ENCODE assay signal across 10 cellular contexts in genomic region chr17:40106089-40106759, GRCh38. TPM values are rescaled to one million over a fixed set of nuclear protein-coding genes. Genes with fewer than 3 reads are reported as not detected.
DNase-seq lines count a peak whose midpoint lies in the region; ATAC-seq and TF ChIP-seq lines count a peak whose summit lies in the region.
"Had no signal": no experiment of that assay in that cellular context is flagged by ENCODE, and none has a peak within 500 bp of the region (broad histone marks: within the 10 kb centered on the region; RNA-seq: fewer than 3 reads in every experiment).

No MANE protein-coding gene starts in this region.

- in situ Hi-C loops in gastrocnemius medialis (cut with MboI; ENCODE audit: low sequenced_read_pairs in 4 of 4) = loop anchor here in 2 of 4 donors (5.0 kb wide), 2 partner anchors 34 to 39 kb away; no protein-coding TSS in a partner anchor

- H3K4me3 Mint-ChIP-seq in CD4-positive, CD25-positive, alpha-beta regulatory T cell = peak overlapping the region; percentile 63 to 89 (median 70)
- H3K4me3 Mint-ChIP-seq in immature natural killer cell = peak overlapping the region in 3 of 5 donors; percentile 44 to 78 (median 78)

- H3K9me3 Mint-ChIP-seq in CD4-positive, CD25-positive, alpha-beta regulatory T cell = no peaks in the 10 kb centered on the region
- H3K9me3 Mint-ChIP-seq in immature natural killer cell = no peaks in the 10 kb centered on the region

- no peaks in the 10 kb centered on the region for H3K36me3 ChIP-seq in CD4-positive, CD25-positive, alpha-beta regulatory T cell (ENCODE audit: control insufficient read depth, insufficient read depth, low read length)
- no peaks in the 10 kb centered on the region for H3K36me3 ChIP-seq in SK-N-MC (ENCODE audit: insufficient read depth, low read length)
- H3K36me3 ChIP-seq in gastrocnemius medialis = no peaks in the 10 kb centered on the region
- H3K36me3 ChIP-seq in osteoblast (ENCODE audit: insufficient read depth, low read length) = no peaks in the 10 kb centered on the region

- H3K9ac ChIP-seq in SK-N-MC (ENCODE audit: insufficient read length) = peak overlapping the region; percentile 39

- intact Hi-C loops in gastrocnemius medialis (cut with DNase I; ENCODE audit: low total_unique reads) = no loop called here

- no peak for DNase-seq in CD4-positive, CD25-positive, alpha-beta regulatory T cell
- DNase-seq in SK-N-MC (ENCODE audit: low read depth, low spot score) (no peak), immature natural killer cell (no peak), gastrocnemius medialis (peak; percentile 74 to 87), NCI-H2171 treated with DMSO at 0.1 percent for 48 hours (lab: John Stamatoyannopoulos, UW) (no peak), retina (no peak), T-helper 1 cell (no peak), osteoblast (ENCODE audit: insufficient read length, low spot score, missing footprints) (no peak)
- DNase-seq: foreskin fibroblast, NCI-H510A treated with DMSO at 0.1 percent for 48 hours had no signal

- TF ChIP-seq CTCF in gastrocnemius medialis (IDR thresholded peaks at IDR 0.05 in 4 of 5, conservative IDR thresholded peaks at IDR 0.05 in 1 of 5) = no peak
- TF ChIP-seq CTCF in osteoblast (IDR thresholded peaks at IDR 0.05; ENCODE audit: extremely low read depth, low read depth, low read length) = no peak

- H4K20me1 ChIP-seq in osteoblast (ENCODE audit: insufficient read depth, low read length) = no peaks in the 10 kb centered on the region

- no peak overlapping the region for H3K4me3 ChIP-seq in CD4-positive, CD25-positive, alpha-beta regulatory T cell (ENCODE audit: low read depth, low read length)
- peak overlapping the region; percentile 56 for H3K4me3 ChIP-seq in SK-N-MC
- no peak overlapping the region for H3K4me3 ChIP-seq in gastrocnemius medialis
- H3K4me3 ChIP-seq in osteoblast (ENCODE audit: insufficient read depth, low read length) = no peak overlapping the region

- H3K4me1 Mint-ChIP-seq in CD4-positive, CD25-positive, alpha-beta regulatory T cell = peaks cover 18 to 96% (median 75%) of the 10 kb centered on the region in 4 donors
- peaks cover 81 to 87% of the 10 kb centered on the region in 2 donors for H3K4me1 Mint-ChIP-seq in immature natural killer cell

- H3K4me1 ChIP-seq in CD4-positive, CD25-positive, alpha-beta regulatory T cell (ENCODE audit: control insufficient read depth, insufficient read depth, low read length, poor library complexity, severe bottlenecking) = peaks cover 94% of the 10 kb centered on the region
- H3K4me1 ChIP-seq in gastrocnemius medialis (peaks cover 98 to 99% of the 10 kb centered on the region in 2 donors), osteoblast (ENCODE audit: insufficient read depth, low read length) (peaks cover 40% of the 10 kb centered on the region)

- H3K27me3 Mint-ChIP-seq in CD4-positive, CD25-positive, alpha-beta regulatory T cell = peaks cover 6% of the 10 kb centered on the region
- peaks cover 7 to 11% (median 9%) of the 10 kb centered on the region in 3 donors for H3K27me3 Mint-ChIP-seq in immature natural killer cell (ENCODE audit: low read depth in 3 of 3)

- no peaks in the 10 kb centered on the region for H3K27me3 ChIP-seq in CD4-positive, CD25-positive, alpha-beta regulatory T cell (ENCODE audit: control insufficient read depth, insufficient read depth, low read length)
- H3K27me3 ChIP-seq in gastrocnemius medialis = no peaks in the 10 kb centered on the region
- no peaks in the 10 kb centered on the region for H3K27me3 ChIP-seq in osteoblast (ENCODE audit: insufficient read depth, low read length)

- no peaks in the 10 kb centered on the region for H3K36me3 Mint-ChIP-seq in CD4-positive, CD25-positive, alpha-beta regulatory T cell
- no peaks in the 10 kb centered on the region for H3K36me3 Mint-ChIP-seq in immature natural killer cell

- no peak overlapping the region for H2AFZ ChIP-seq in osteoblast (ENCODE audit: low read length)

- H3K9me3 ChIP-seq in CD4-positive, CD25-positive, alpha-beta regulatory T cell (ENCODE audit: control insufficient read depth in 2 of 2, low read length in 2 of 2) = no peaks in the 10 kb centered on the region
- H3K9me3 ChIP-seq in SK-N-MC (ENCODE audit: low read depth, low read length) = no peaks in the 10 kb centered on the region
- no peaks in the 10 kb centered on the region for H3K9me3 ChIP-seq in gastrocnemius medialis
- no peaks in the 10 kb centered on the region for H3K9me3 ChIP-seq in osteoblast (ENCODE audit: low read depth, low read length)

- H3K27ac Mint-ChIP-seq in CD4-positive, CD25-positive, alpha-beta regulatory T cell = peak overlapping the region; percentile 96 to 99 (median 99)
- peak overlapping the region; percentile 96 to 99 (median 98) for H3K27ac Mint-ChIP-seq in immature natural killer cell

- peak; percentile 9 to 74 for TF ChIP-seq POLR2A in gastrocnemius medialis (IDR thresholded peaks at IDR 0.05)

- H3K27ac ChIP-seq in CD4-positive, CD25-positive, alpha-beta regulatory T cell (ENCODE audit: insufficient read depth, low read length, poor library complexity, severe bottlenecking) = peak overlapping the region; percentile 96
- H3K27ac ChIP-seq in SK-N-MC (peak overlapping the region; percentile 97), gastrocnemius medialis (peak overlapping the region; percentile 93 to 100 (median 96)), osteoblast (ENCODE audit: low read depth, low read length) (no peak overlapping the region)

- H3K4me2 ChIP-seq in osteoblast (ENCODE audit: insufficient read depth, low read length) = no peak overlapping the region

- no peaks in the 10 kb centered on the region for H3K79me2 ChIP-seq in osteoblast (ENCODE audit: insufficient read depth, low read length)

- no peak for ATAC-seq in CD4-positive, CD25-positive, alpha-beta regulatory T cell (ENCODE audit: low read depth in 2 of 2)
- peak; percentile 37 to 47 for ATAC-seq in gastrocnemius medialis

RNA-seq across cellular contexts. Expression of gene NR1D1, which starts 5.8 kb away (rescaled TPM):
- total RNA-seq in CD4-positive, CD25-positive, alpha-beta regulatory T cell = 29.5 TPM
- 10 to 100 TPM in 1 of 4 donors, 1 to 10 TPM in 3; 4.9 to 10.1 (median 6.2) TPM for polyA plus RNA-seq in CD4-positive, CD25-positive, alpha-beta regulatory T cell
- polyA plus RNA-seq in immature natural killer cell = 1 to 10 TPM in 1 of 3 donors, under 1 TPM in 1, not detected in 1; 0.49 to 2.8 TPM
- total RNA-seq in gastrocnemius medialis (10 to 100 TPM; 16.0 to 34.2 (median 18.3) TPM), osteoblast (5.1 and 7.1 TPM in 2 replicates)

RNA-seq across cellular contexts. Expression of gene MSL1, which starts 15.5 kb away (rescaled TPM):
- 126 TPM for total RNA-seq in CD4-positive, CD25-positive, alpha-beta regulatory T cell
- 10 to 100 TPM in 2 of 4 donors, 1 to 10 TPM in 2; 9.3 to 10.5 (median 9.8) TPM for polyA plus RNA-seq in CD4-positive, CD25-positive, alpha-beta regulatory T cell
- 10 to 100 TPM in 2 of 3 donors, 1 to 10 TPM in 1; 5.6 to 16.2 (median 11.1) TPM for polyA plus RNA-seq in immature natural killer cell
- total RNA-seq in gastrocnemius medialis (10 to 100 TPM; 75.7 to 96.3 (median 85.9) TPM), osteoblast (53.3 and 60.1 TPM in 2 replicates)

RNA-seq across cellular contexts. Expression of gene CASC3, which starts 34.1 kb away (rescaled TPM):
- 165 TPM for total RNA-seq in CD4-positive, CD25-positive, alpha-beta regulatory T cell
- 10 to 100 TPM; 42.5 to 46.6 (median 44.2) TPM for polyA plus RNA-seq in CD4-positive, CD25-positive, alpha-beta regulatory T cell
- 10 to 100 TPM; 24.5 to 53.5 (median 27.7) TPM for polyA plus RNA-seq in immature natural killer cell
- total RNA-seq in gastrocnemius medialis = 10 to 100 TPM; 35.8 to 41.3 (median 39.8) TPM
- total RNA-seq in osteoblast = 40.7 and 45.2 TPM in 2 replicates

RNA-seq across cellular contexts. Expression of gene THRA, which starts 43.5 kb away (rescaled TPM):
- 29.4 TPM for total RNA-seq in CD4-positive, CD25-positive, alpha-beta regulatory T cell
- 10 to 100 TPM; 10.7 to 15.9 (median 13.4) TPM for polyA plus RNA-seq in CD4-positive, CD25-positive, alpha-beta regulatory T cell
- 10 to 100 TPM in 1 of 3 donors, 1 to 10 TPM in 2; 5.0 to 15.0 (median 8.0) TPM for polyA plus RNA-seq in immature natural killer cell
- 10 to 100 TPM; 42.2 to 71.6 (median 48.2) TPM for total RNA-seq in gastrocnemius medialis
- 30.6 and 33.3 TPM in 2 replicates for total RNA-seq in osteoblast

RNA-seq across cellular contexts. Expression of gene MED24, which starts 52.0 kb away (rescaled TPM):
- 78.8 TPM for total RNA-seq in CD4-positive, CD25-positive, alpha-beta regulatory T cell
- polyA plus RNA-seq in CD4-positive, CD25-positive, alpha-beta regulatory T cell = 10 to 100 TPM; 34.3 to 46.1 (median 40.3) TPM
- 10 to 100 TPM; 34.8 to 75.8 (median 53.2) TPM for polyA plus RNA-seq in immature natural killer cell
- total RNA-seq in gastrocnemius medialis = 100 to 1,000 TPM in 2 of 4 donors, 10 to 100 TPM in 2; 54.2 to 124 (median 93.9) TPM
- 33.6 and 36.6 TPM in 2 replicates for total RNA-seq in osteoblast

Comparison
In these comparisons a context has a peak if more than half of its experiments do, and no peak if none do; other contexts are left out.
1. ATAC-seq: peak in gastrocnemius medialis (2 of 2); none in CD4-positive, CD25-positive, alpha-beta regulatory T cell (0 of 2).
2. DNase-seq: peak in gastrocnemius medialis (2 of 2); none in CD4-positive, CD25-positive, alpha-beta regulatory T cell (0 of 3), SK-N-MC (single experiment), immature natural killer cell (0 of 3), NCI-H2171 treated with DMSO at 0.1 percent for 48 hours (single experiment), retina (single experiment), T-helper 1 cell (0 of 5) and osteoblast (single experiment).